13 cellular contexts compared by ENCODE assay signal in the genomic region with DNA sequence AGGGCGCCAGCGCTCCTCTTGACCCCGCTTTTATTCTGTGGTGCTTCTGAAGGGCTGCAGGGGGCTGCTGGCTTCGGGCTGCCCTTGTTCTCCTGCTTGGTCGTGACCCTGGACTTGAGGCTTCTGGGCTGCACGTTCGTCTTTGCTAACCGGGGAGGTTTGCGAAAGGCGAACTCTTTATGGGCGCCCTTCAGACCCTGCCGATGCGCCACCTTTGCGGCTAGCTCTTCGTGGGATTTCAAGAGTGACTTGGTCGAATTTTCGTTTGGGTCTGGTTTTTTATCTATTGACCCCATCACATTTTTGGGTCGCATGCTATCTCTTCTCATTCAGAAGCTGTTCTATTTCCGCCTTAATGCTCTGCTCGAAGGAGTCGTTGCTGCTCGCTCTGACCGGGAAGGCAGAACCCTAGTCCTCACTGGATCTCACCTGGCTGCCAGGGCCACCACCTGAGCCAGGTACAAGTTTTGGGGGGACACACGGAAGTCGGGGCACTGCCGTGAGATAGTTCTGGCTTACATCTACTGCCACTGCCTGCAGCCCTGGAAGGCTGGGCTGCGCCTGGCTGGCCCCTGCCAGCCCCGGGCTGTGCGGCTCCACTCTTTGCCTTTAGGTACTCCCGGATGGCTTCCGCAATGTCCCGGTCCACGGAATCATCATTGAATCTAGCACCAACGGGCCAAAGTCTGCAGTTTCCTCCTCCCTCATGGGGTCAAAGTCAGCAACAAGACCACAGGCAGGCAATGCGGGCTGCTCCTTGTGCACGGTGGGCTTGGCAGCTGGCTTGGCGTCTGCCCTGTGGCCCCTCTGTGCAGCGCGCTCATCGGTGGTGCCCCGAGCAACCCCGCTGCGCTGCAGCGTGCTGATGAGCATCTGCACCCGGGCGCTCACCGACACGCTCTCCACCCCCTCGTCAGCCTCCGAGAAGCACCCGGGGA. TPM values are rescaled to one million over a fixed set of nuclear protein-coding genes. Genes with fewer than 3 reads are reported as not detected.
DNase-seq lines count a peak whose midpoint lies in the region; ATAC-seq and TF ChIP-seq lines count a peak whose summit lies in the region.
"Had no signal": no experiment of that assay in that cellular context is flagged by ENCODE, and none has a peak within 500 bp of the region (broad histone marks: within the 10 kb centered on the region; RNA-seq: fewer than 3 reads in every experiment).

No MANE protein-coding gene starts in this region.

- peaks cover 37 to 58% (median 53%) of the 10 kb centered on the region in 3 donors for H3K4me1 Mint-ChIP-seq in naive B cell

- H3K27me3 ChIP-seq in left ventricle myocardium inferior (ENCODE audit: low read depth) (no peaks in the 10 kb centered on the region), heart right ventricle (no peaks in the 10 kb centered on the region), adipocyte (replicated peaks; ENCODE audit: control insufficient read depth, insufficient read depth, low read length) (no peaks in the 10 kb centered on the region), upper lobe of right lung (no peaks in the 10 kb centered on the region), GM23248 (replicated peaks; ENCODE audit: insufficient read depth) (no peaks in the 10 kb centered on the region)

- H3K9ac ChIP-seq in adipocyte (ENCODE audit: low read length): no peak overlapping the region
- H3K9ac ChIP-seq in GM23248: no peak overlapping the region

- no peak for DNase-seq in left ventricle myocardium inferior
- DNase-seq in heart right ventricle: no peak
- DNase-seq in adipocyte (ENCODE audit: low read depth): no peak
- no peak for DNase-seq in naive B cell
- peak; percentile 57 for DNase-seq in upper lobe of right lung
- no peak for DNase-seq in DMS79 treated with DMSO at 0.1 percent for 48 hours (lab: John Stamatoyannopoulos, UW)
- DNase-seq in GM23248: no peak
- DNase-seq: AML-193, NCI-H1048, NCI-H774 had no signal

- H3K4me2 ChIP-seq in GM23248 (ENCODE audit: unreplicated experiment): no peak overlapping the region

- H3K4me3 Mint-ChIP-seq in naive B cell: peak overlapping the region; percentile 69 to 90 (median 86)

- peaks cover 32% of the 10 kb centered on the region for H3K36me3 ChIP-seq in left ventricle myocardium inferior
- H3K36me3 ChIP-seq in heart right ventricle: peaks cover 0 to 61% (median 0%) of the 10 kb centered on the region in 9 donors
- H3K36me3 ChIP-seq in adipocyte (ENCODE audit: control insufficient read depth, insufficient read depth, low read length, severe bottlenecking): peaks cover 4% of the 10 kb centered on the region
- peaks cover 5% of the 10 kb centered on the region for H3K36me3 ChIP-seq in upper lobe of right lung
- no peaks in the 10 kb centered on the region for H3K36me3 ChIP-seq in GM23248 (ENCODE audit: low read depth)

- H3K9me2 ChIP-seq in GM23248 (ENCODE audit: insufficient read depth): no peaks in the 10 kb centered on the region

- ATAC-seq in heart right ventricle (no peak), naive B cell (ENCODE audit: low read depth in 2 of 2) (peak; percentile 40 to 48), upper lobe of right lung (peak; percentile 24), GM18511 (IDR thresholded peaks at IDR 0.05; ENCODE audit: unreplicated experiment) (no peak)

- H3K27ac Mint-ChIP-seq in naive B cell: peak overlapping the region in 3 of 6 donors; percentile 38 to 92 (median 67)

- H3K9me3 ChIP-seq in left ventricle myocardium inferior (replicated peaks): peaks cover 23% of the 10 kb centered on the region
- H3K9me3 ChIP-seq in heart right ventricle: peaks cover 0 to 35% (median 13%) of the 10 kb centered on the region in 11 donors
- H3K9me3 ChIP-seq in adipocyte (ENCODE audit: control insufficient read depth, low read length): peaks cover 10% of the 10 kb centered on the region
- H3K9me3 ChIP-seq in upper lobe of right lung: peaks cover 12% of the 10 kb centered on the region
- H3K9me3 ChIP-seq in GM23248 (ENCODE audit: low read depth): no peaks in the 10 kb centered on the region

- TF ChIP-seq CTCF in left ventricle myocardium inferior (IDR thresholded peaks at IDR 0.05; ENCODE audit: borderline replicate concordance): no peak
- no peak for TF ChIP-seq CTCF in heart right ventricle (IDR thresholded peaks at IDR 0.05)
- no peak for TF ChIP-seq CTCF in upper lobe of right lung (IDR thresholded peaks at IDR 0.05)

- H3K4me3 ChIP-seq in left ventricle myocardium inferior (peak overlapping the region; percentile 59), heart right ventricle (peak overlapping the region in 5 of 10 donors; percentile 40 to 48 (median 44)), adipocyte (ENCODE audit: low read length) (peak overlapping the region; percentile 63), upper lobe of right lung (peak overlapping the region; percentile 28), GM23248 (no peak overlapping the region)

- no peak overlapping the region for H3K27ac ChIP-seq in left ventricle myocardium inferior (replicated peaks)
- H3K27ac ChIP-seq in heart right ventricle: no peak overlapping the region
- no peak overlapping the region for H3K27ac ChIP-seq in upper lobe of right lung
- H3K27ac ChIP-seq in GM23248: no peak overlapping the region
- H3K27ac ChIP-seq: HL-60, psoas muscle had no signal

- H3K79me2 ChIP-seq in GM23248 (ENCODE audit: insufficient read depth): peaks cover 80% of the 10 kb centered on the region

- H3K4me1 ChIP-seq in left ventricle myocardium inferior (peaks cover 28% of the 10 kb centered on the region), heart right ventricle (peaks cover 0 to 21% (median 12%) of the 10 kb centered on the region in 9 donors), adipocyte (ENCODE audit: control insufficient read depth, insufficient read depth, low read length) (no peaks in the 10 kb centered on the region), upper lobe of right lung (no peaks in the 10 kb centered on the region), GM23248 (ENCODE audit: insufficient read depth) (no peaks in the 10 kb centered on the region)
- H3K4me1 ChIP-seq: psoas muscle had no signal

- H3F3A ChIP-seq in GM23248 (ENCODE audit: insufficient read depth): no peaks in the 10 kb centered on the region

- H2AFZ ChIP-seq in GM23248: no peak overlapping the region

- H3K36me3 Mint-ChIP-seq in naive B cell: peaks cover 38 to 53% of the 10 kb centered on the region in 2 donors

- no peaks in the 10 kb centered on the region for H4K20me1 ChIP-seq in GM23248 (ENCODE audit: insufficient read depth)

- intact Hi-C loops in left ventricle myocardium inferior (cut with micrococcal nuclease): no loop called here
- intact Hi-C loops in heart right ventricle (cut with DNase I): loop anchor here in 2 of 10 donors (10.0 kb wide), 2 partner anchors 225 to 455 kb away; a partner anchor contains a TSS
- intact Hi-C loops in upper lobe of right lung (cut with DNase I): no loop called here

- H3K9me3 Mint-ChIP-seq in naive B cell: peaks cover 0 to 25% (median 18%) of the 10 kb centered on the region in 7 donors

- WGBS in heart right ventricle, 2 donors: 78 to 84% methylated on average over 51 of the region's 51 CpGs
- 82 to 87% methylated on average over 44 to 51 of the region's 51 CpGs for WGBS in GM23248 (ENCODE audit: low coverage in 1 of 2, low lambda C conversion rate in 2 of 2, missing lambda C conversion rate in 2 of 2), 2 experiments

- no peaks in the 10 kb centered on the region for H3K27me3 Mint-ChIP-seq in naive B cell

- in situ Hi-C loops in GM23248 (cut with MboI): no loop called here

RNA-seq across cellular contexts. Expression of a gene that starts 16.2 kb away (rescaled TPM):
- 23.8 TPM for total RNA-seq in left ventricle myocardium inferior
- 10 to 100 TPM; 22.3 to 42.0 (median 26.8) TPM for total RNA-seq in heart right ventricle
- 10 to 100 TPM; 12.1 to 12.3 TPM for polyA plus RNA-seq in heart right ventricle
- polyA plus RNA-seq in naive B cell (ENCODE audit: low read depth in 6 of 6): 10 to 100 TPM; 68.0 to 99.7 (median 80.5) TPM
- total RNA-seq in upper lobe of right lung: 41.0 TPM
- total RNA-seq in GM23248 (2014; rRNA removed; shearing (Covaris generic)): 31.0 and 39.5 TPM in 2 replicates
- polyA plus RNA-seq in GM23248 (2016; fragmentation: Nextera tagmentation; extraction: Ambion mirVana): 24.5 and 25.5 TPM in 2 replicates

Comparison
In these comparisons a context has a peak if more than half of its experiments do, and no peak if none do; other contexts are left out.
1. ATAC-seq: peak in naive B cell (2 of 2) and upper lobe of right lung (single experiment); none in heart right ventricle (0 of 8) and GM18511 (single experiment).